ENCODE assay signal across 17 cellular contexts in genomic region chr16:47481698-47482374, GRCh38.
"Had no signal": no experiment of that assay in that cellular context is flagged by ENCODE, and none has a peak within 500 bp of the region (broad histone marks: within the 10 kb centered on the region; RNA-seq: fewer than 3 reads in every experiment).

No MANE protein-coding gene starts in this region.

- H3K27ac ChIP-seq: coronary artery, heart left ventricle, prostate gland had no signal

- H3K4me3 Mint-ChIP-seq: activated T-cell treated with anti-CD3 and anti-CD28 coated beads, Interleukin-2, amount 50 U/mL, for 72 hours; natural killer cell treated with Interleukin-12 subunit alpha and Interleukin-12 subunit beta and Interleukin-15 and Interleukin-18, amount 100 ng/mL, for 72 hours had no signal

- DNase-seq: activated CD4-positive, alpha-beta T cell treated with anti-CD3 and anti-CD28 coated beads, Interleukin-2, amount 50 U/mL, for 4 hours; activated T-cell treated with anti-CD3 and anti-CD28 coated beads, Interleukin-2, amount 50 U/mL, for 72 hours; effector CD4-positive, alpha-beta T cell; heart left ventricle; occipital lobe; spleen; stimulated activated CD4-positive, alpha-beta T cell treated with anti-CD3 and anti-CD28 coated beads, Interleukin-1b, Interleukin-23, amount 100 ng/mL, for 48 hours; stimulated activated naive CD4-positive, alpha-beta T cell; T-helper 2 cell had no signal

- H3K27me3 Mint-ChIP-seq: natural killer cell treated with Interleukin-12 subunit alpha and Interleukin-12 subunit beta and Interleukin-15 and Interleukin-18, amount 100 ng/mL, for 72 hours had no signal

- H3K9me3 ChIP-seq: heart left ventricle, prostate gland, spleen had no signal

- H3K27me3 ChIP-seq: heart left ventricle, spleen had no signal

- H3K27ac Mint-ChIP-seq: activated T-cell treated with anti-CD3 and anti-CD28 coated beads, Interleukin-2, amount 50 U/mL, for 72 hours; natural killer cell treated with Interleukin-12 subunit alpha and Interleukin-12 subunit beta and Interleukin-15 and Interleukin-18, amount 100 ng/mL, for 72 hours had no signal

- H3K4me3 ChIP-seq: coronary artery, heart left ventricle, prostate gland, spleen had no signal

- H3K36me3 ChIP-seq: heart left ventricle, prostate gland had no signal

- H3K4me1 ChIP-seq: prostate gland had no signal

- ATAC-seq: activated T-cell treated with anti-CD3 and anti-CD28 coated beads, Interleukin-2, amount 50 U/mL, for 72 hours; heart left ventricle; natural killer cell treated with Interleukin-12 subunit alpha and Interleukin-12 subunit beta and Interleukin-15 and Interleukin-18, amount 100 ng/mL, for 72 hours; sciatic nerve had no signal

- H3K9me3 Mint-ChIP-seq: activated T-cell treated with anti-CD3 and anti-CD28 coated beads, Interleukin-2, amount 50 U/mL, for 72 hours had no signal

- FAIRE-seq: endothelial cell of umbilical vein, frontal cortex, islet of Langerhans, TTC549 had no signal
